ENCODE assay signal across 13 cellular contexts in the genomic region with DNA sequence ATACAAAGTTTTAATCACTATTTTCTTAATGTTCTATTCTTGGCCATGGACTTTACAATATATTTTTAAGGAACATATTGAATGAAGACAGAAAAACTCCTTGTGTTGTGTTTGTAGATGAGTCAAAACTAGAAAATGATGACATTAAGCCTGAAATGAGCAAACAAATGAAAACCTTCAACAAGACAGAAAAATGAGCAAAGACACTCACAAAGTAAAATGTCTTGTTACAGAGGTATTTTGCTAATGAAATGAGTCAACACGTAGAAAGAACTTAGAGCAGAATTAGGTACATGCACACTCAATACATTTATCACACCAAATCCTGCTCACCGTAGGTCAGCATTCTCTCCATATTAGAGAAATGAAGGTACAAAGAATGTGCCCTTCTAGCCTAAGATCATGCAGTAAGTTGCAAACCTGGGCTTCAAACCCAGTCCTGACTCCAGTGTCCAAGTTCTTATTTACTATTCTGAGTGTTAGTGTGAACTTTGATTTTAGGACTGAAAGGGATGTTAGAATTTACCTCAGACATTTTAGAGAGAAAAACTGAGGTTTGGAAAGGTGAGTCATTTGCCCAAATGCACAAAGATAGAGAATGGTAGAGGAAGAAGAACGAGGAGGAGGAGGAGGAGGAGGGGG.
DNase-seq lines count a peak whose midpoint lies in the region; ATAC-seq, FAIRE-seq and TF ChIP-seq lines count a peak whose summit lies in the region.
"Had no signal": no experiment of that assay in that cellular context is flagged by ENCODE, and none has a peak within 500 bp of the region (broad histone marks: within the 10 kb centered on the region; RNA-seq: fewer than 3 reads in every experiment).

No MANE protein-coding gene starts in this region.

- no peaks in the 10 kb centered on the region for H3K36me3 ChIP-seq in left lung
- H3K36me3 ChIP-seq: MG63 had no signal

- peak; percentile 52 for DNase-seq in GM10248 (ENCODE audit: extremely low spot score)
- peak; percentile 21 for DNase-seq in amniotic epithelial cell (ENCODE audit: low read depth)
- DNase-seq in H4 (ENCODE audit: low spot score) = no peak
- no peak for DNase-seq in left lung
- no peak for DNase-seq in dorsolateral prefrontal cortex
- DNase-seq in RCC 7860 (ENCODE audit: low spot score) = no peak
- DNase-seq: activated effector memory CD4-positive, alpha-beta T cell treated with Interleukin-2 at 50 U/mL for 16 hours; MG63; naive thymus-derived CD8-positive, alpha-beta T cell; NCI-H748 treated with DMSO at 0.1 percent for 48 hours; small intestine had no signal

- no peak overlapping the region for H3K27ac ChIP-seq in left lung
- no peak overlapping the region for H3K27ac ChIP-seq in dorsolateral prefrontal cortex

- no peaks in the 10 kb centered on the region for H3K27me3 ChIP-seq in left lung
- no peaks in the 10 kb centered on the region for H3K27me3 ChIP-seq in dorsolateral prefrontal cortex
- H3K27me3 ChIP-seq: MG63 had no signal

- peak; percentile 29 for ATAC-seq in GM19395 (IDR thresholded peaks at IDR 0.05; ENCODE audit: unreplicated experiment)
- ATAC-seq in HG03135 (IDR thresholded peaks at IDR 0.05; ENCODE audit: unreplicated experiment) = peak; percentile 26
- no peak for ATAC-seq in left lung
- ATAC-seq: naive thymus-derived CD8-positive, alpha-beta T cell had no signal

- no peaks in the 10 kb centered on the region for H3K9me3 ChIP-seq in left lung
- H3K9me3 ChIP-seq: MG63 had no signal

- no peak for TF ChIP-seq CTCF in GM10248 (IDR thresholded peaks at IDR 0.05; ENCODE audit: control extremely low read depth, extremely low read depth, low read depth, missing control alignments)
- TF ChIP-seq CTCF in left lung (IDR thresholded peaks at IDR 0.05) = no peak
- no peak for TF ChIP-seq CTCF in dorsolateral prefrontal cortex (IDR thresholded peaks at IDR 0.05 in 54 of 56, conservative IDR thresholded peaks at IDR 0.05 in 2 of 56; ENCODE audit: low read depth in 1 of 56, partially characterized antibody in 56 of 56)

- POLR2A ChIA-PET in GM10248 (lab: Yijun Ruan, JAX) = interaction anchor here (0.6 kb wide), 1 partner anchor 156 kb away, joined by 3 read pairs; no protein-coding TSS in a partner anchor

- CTCF ChIA-PET in GM10248 (lab: Yijun Ruan, JAX) = interaction anchor here (1.3 to 1.6 kb wide), 3 partner anchors 12 to 46 kb away, joined by 5 read pairs; no protein-coding TSS in a partner anchor

- H3K4me1 ChIP-seq in left lung = peaks cover 0 to 34% of the 10 kb centered on the region in 2 donors

- intact Hi-C loops in left lung (cut with DNase I) (no loop called here), dorsolateral prefrontal cortex (cut with DNase I) (no loop called here)

- H3K4me3 ChIP-seq in left lung (no peak overlapping the region), dorsolateral prefrontal cortex (no peak overlapping the region)
- H3K4me3 ChIP-seq: MG63 had no signal

- FAIRE-seq in RCC 7860 (lab: Jason Lieb, UNC) = no peak
- FAIRE-seq: small intestine had no signal

Comparison
In these comparisons a context has a peak if more than half of its experiments do, and no peak if none do; other contexts are left out.
1. DNase-seq: peak in GM10248 (single experiment) and amniotic epithelial cell (single experiment); none in H4 (single experiment), left lung (0 of 2), dorsolateral prefrontal cortex (0 of 10) and RCC 7860 (single experiment).